Comparison of ENCODE assay signal across 19 cellular contexts in the genomic region with DNA sequence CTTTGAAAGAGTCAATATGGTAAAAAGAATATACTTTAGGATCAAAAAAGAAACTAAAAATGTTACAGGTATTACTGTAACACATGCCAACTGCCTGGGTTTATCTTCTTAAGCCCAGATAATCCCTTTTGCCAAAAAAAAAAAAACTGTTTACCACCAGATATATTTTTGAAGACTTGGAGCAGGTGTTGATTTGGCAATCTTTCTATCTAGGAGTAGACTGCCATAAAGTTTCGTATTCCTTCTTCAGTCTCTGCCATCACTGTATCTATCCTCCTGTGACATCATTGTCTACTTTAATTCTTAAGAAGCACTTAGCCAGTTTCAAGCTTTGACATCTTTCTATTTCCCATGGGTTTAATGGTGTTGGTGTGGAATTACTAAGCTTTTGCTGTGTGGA.
A peak's percentile ranks its signal among the peaks of the same experiment; 100 is the strongest.
DNase-seq lines count a peak whose midpoint lies in the region; ATAC-seq and TF ChIP-seq lines count a peak whose summit lies in the region.
"Had no signal": no experiment of that assay in that cellular context is flagged by ENCODE, and none has a peak within 500 bp of the region (broad histone marks: within the 10 kb centered on the region; RNA-seq: fewer than 3 reads in every experiment).

No MANE protein-coding gene starts in this region.

- peak overlapping the region; percentile 29 for H3K4me3 ChIP-seq in psoas muscle
- H3K4me3 ChIP-seq: A549, BLaER1, GM12878, GM23338, PC-9 had no signal

- no peak overlapping the region for H3K4me3 Mint-ChIP-seq in MCF 10A (ENCODE audit: unreplicated experiment)
- H3K4me3 Mint-ChIP-seq: CD4-positive, alpha-beta memory T cell; GM23338 had no signal

- CTCF ChIA-PET in MCF 10A (lab: Yijun Ruan, JAX): interaction anchor here (0.6 to 14.8 kb wide), 6 partner anchors 12 to 763 kb away, joined by 3 to 278 read pairs (median 4); no protein-coding TSS in a partner anchor

- TF ChIP-seq CTCF in psoas muscle (IDR thresholded peaks at IDR 0.05): no peak
- TF ChIP-seq CTCF in MCF 10A (IDR thresholded peaks at IDR 0.05; ENCODE audit: unreplicated experiment): no peak

- H3K36me3 Mint-ChIP-seq in MCF 10A (ENCODE audit: insufficient read depth, unreplicated experiment): peaks cover 6% of the 10 kb centered on the region
- H3K36me3 Mint-ChIP-seq: CD4-positive, alpha-beta memory T cell had no signal

- H3K4me1 ChIP-seq in psoas muscle: peaks cover 55% of the 10 kb centered on the region
- H3K4me1 ChIP-seq: A549 had no signal

- peak overlapping the region; percentile 75 for H3K27ac ChIP-seq in psoas muscle
- H3K27ac ChIP-seq: A549, BLaER1, PC-9, RWPE1 had no signal

- no TSS peak for BruUV-seq in MCF 10A (replicated peaks; lab: Mats Ljungman, UMichigan)

- no peaks in the 10 kb centered on the region for H3K27me3 ChIP-seq in psoas muscle (ENCODE audit: insufficient read depth in 3 of 3, low read length in 2 of 3)
- H3K27me3 ChIP-seq: BLaER1 had no signal

- H3K4me1 Mint-ChIP-seq in MCF 10A (ENCODE audit: insufficient read depth, unreplicated experiment): no peaks in the 10 kb centered on the region

- peak; percentile 88 for DNase-seq in LHCN-M2 (ENCODE audit: low read depth)
- peak; percentile 70 to 86 for DNase-seq in NCI-H524 (lab: John Stamatoyannopoulos, UW)
- DNase-seq in erythroblast (lab: John Stamatoyannopoulos, UW): peak; percentile 7 to 14
- no peak for DNase-seq in psoas muscle
- DNase-seq in activated T-cell treated with anti-CD3 and anti-CD28 coated beads for 4 hours: no peak
- DNase-seq in MCF 10A (ENCODE audit: unreplicated experiment): no peak
- no peak for DNase-seq in AG08396 (ENCODE audit: low spot score)
- DNase-seq: CD4-positive, alpha-beta memory T cell; DMS53; EL; Kasumi-1; NCI-H187; PC-9 had no signal

- POLR2A ChIA-PET in MCF 10A (lab: Yijun Ruan, JAX): no interaction called here

- no peak overlapping the region for H3K27ac Mint-ChIP-seq in MCF 10A (ENCODE audit: low read depth, unreplicated experiment)
- H3K27ac Mint-ChIP-seq: CD4-positive, alpha-beta memory T cell; GM23338 had no signal

- no peaks in the 10 kb centered on the region for H3K9me3 Mint-ChIP-seq in MCF 10A (ENCODE audit: unreplicated experiment)
- H3K9me3 Mint-ChIP-seq: CD4-positive, alpha-beta memory T cell; GM23338 had no signal

- H3K36me3 ChIP-seq in psoas muscle (ENCODE audit: insufficient read depth in 1 of 2, low read depth in 1 of 2): no peaks in the 10 kb centered on the region
- H3K36me3 ChIP-seq: BLaER1 had no signal

- WGBS in psoas muscle, 3 donors: 11 to 38% (median 21%) methylated on average over 1 of the region's 1 CpG

- ATAC-seq in psoas muscle: peak in 3 of 4 donors; percentile 76 to 85 (median 79)
- ATAC-seq: A549, GM12878, GM23338, HCT116 had no signal

- H3K9me3 ChIP-seq in psoas muscle: no peaks in the 10 kb centered on the region
- H3K9me3 ChIP-seq: A549 had no signal

- H3K27me3 Mint-ChIP-seq in MCF 10A (ENCODE audit: insufficient read depth, unreplicated experiment): no peaks in the 10 kb centered on the region
- H3K27me3 Mint-ChIP-seq: CD4-positive, alpha-beta memory T cell had no signal

- TF ChIP-seq POLR2A in erythroblast (IDR thresholded peaks at IDR 0.05; ENCODE audit: low read length): no peak

- intact Hi-C loops in psoas muscle (cut with DNase I) (loop anchor here in 1 of 2 donors (5.0 kb wide), 1 partner anchor 37 kb away; no protein-coding TSS in a partner anchor), MCF 10A (cut with micrococcal nuclease) (no loop called here)

Comparison
In these comparisons a context has a peak if more than half of its experiments do, and no peak if none do; other contexts are left out.
1. DNase-seq: peak in LHCN-M2 (single experiment), NCI-H524 (2 of 2) and erythroblast (2 of 2); none in psoas muscle (0 of 2), activated T-cell treated with anti-CD3 and anti-CD28 coated beads for 4 hours (single experiment), MCF 10A (single experiment) and AG08396 (single experiment).